In genomic region chr17:55563363-55563762, GRCh38 we compare ENCODE assay signal across 19 cellular contexts. TPM values are rescaled to one million over a fixed set of nuclear protein-coding genes. Genes with fewer than 3 reads are reported as not detected.
"Had no signal": no experiment of that assay in that cellular context is flagged by ENCODE, and none has a peak within 500 bp of the region (broad histone marks: within the 10 kb centered on the region; RNA-seq: fewer than 3 reads in every experiment).

No MANE protein-coding gene starts in this region.

- H3K9me3 ChIP-seq: heart left ventricle, psoas muscle, right lobe of liver, tibial artery, upper lobe of right lung, vagina had no signal

- H3K27me3 ChIP-seq: heart left ventricle, right lobe of liver, tibial artery, upper lobe of right lung, vagina had no signal

- ATAC-seq: heart left ventricle; naive thymus-derived CD4-positive, alpha-beta T cell; psoas muscle; right lobe of liver; stimulated activated effector memory CD8-positive, alpha-beta T cell treated with anti-CD3 and anti-CD28 coated beads, Interleukin-12 subunit alpha, Interleukin-12 subunit beta, amount 100 ng/mL, for 72 hours; upper lobe of right lung had no signal

- H3K4me1 ChIP-seq: psoas muscle, tibial artery, upper lobe of right lung had no signal

- H3K27ac ChIP-seq: dorsolateral prefrontal cortex, heart left ventricle, psoas muscle, right lobe of liver, tibial artery, upper lobe of right lung, vagina had no signal

- DNase-seq: dorsolateral prefrontal cortex; effector CD8-positive, alpha-beta T cell; heart left ventricle; hippocampal formation; kidney glomerular epithelial cell; mesendoderm; naive thymus-derived CD4-positive, alpha-beta T cell; nephron progenitor cell; psoas muscle; retina; right lobe of liver; stimulated activated CD4-positive, alpha-beta T cell treated with anti-CD3 and anti-CD28 coated beads, Interleukin-4, amount 100 ng/mL, for 1 hour; stimulated activated CD8-positive, alpha-beta memory T cell treated with anti-CD3 and anti-CD28 coated beads, Interleukin-4, amount 100 ng/mL, for 48 hours; tibial artery; upper lobe of right lung had no signal

- H3K4me3 ChIP-seq: dorsolateral prefrontal cortex, heart left ventricle, psoas muscle, right lobe of liver, tibial artery, upper lobe of right lung, vagina had no signal

- H3K36me3 ChIP-seq: heart left ventricle, right lobe of liver, tibial artery, upper lobe of right lung, vagina had no signal

RNA-seq across cellular contexts. Expression of gene SMIM36, which starts 52.1 kb away (rescaled TPM):
- polyA plus RNA-seq: esophagus; heart left ventricle; liver; naive thymus-derived CD4-positive, alpha-beta T cell; psoas muscle had no signal
